ENCODE assay signal across 14 cellular contexts in the genomic region with DNA sequence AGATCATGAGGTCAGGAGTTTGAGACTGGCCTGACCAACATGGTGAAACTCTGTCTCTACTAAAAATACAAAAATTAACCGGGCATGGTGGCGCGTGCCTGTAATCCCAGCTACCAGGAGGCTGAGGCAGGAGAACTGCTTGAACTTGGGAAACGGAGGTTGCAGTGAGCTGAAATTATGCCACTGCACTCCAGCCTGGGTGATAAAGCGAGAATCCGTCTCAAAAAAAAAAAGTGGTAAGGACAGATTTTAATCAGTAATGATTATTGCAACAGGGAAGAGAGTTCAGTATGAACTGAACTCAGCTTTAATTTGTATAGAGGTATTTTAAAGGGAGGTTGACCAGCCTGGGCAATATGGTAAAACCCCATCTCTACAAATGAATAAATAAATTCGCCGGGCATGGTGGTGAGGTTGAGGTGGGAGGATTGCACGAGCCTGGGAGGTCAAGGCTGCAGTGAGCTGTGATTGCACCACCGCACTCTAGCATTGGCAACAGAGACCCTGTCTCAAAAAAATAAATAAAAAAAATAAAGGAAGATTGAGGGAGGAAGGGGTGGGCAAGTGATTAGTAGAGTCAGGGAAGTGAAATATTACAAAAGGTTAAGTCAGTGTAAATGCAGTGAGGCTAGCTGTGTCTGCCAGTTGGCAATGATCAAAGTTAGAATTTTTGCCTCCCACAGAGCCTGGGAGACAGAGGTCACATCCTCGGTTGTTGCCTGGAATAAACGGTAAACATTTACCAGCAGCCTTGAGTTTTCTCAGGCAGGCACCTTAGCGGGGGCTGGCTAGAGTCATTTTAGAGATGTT. TPM values are rescaled to one million over a fixed set of nuclear protein-coding genes. Genes with fewer than 3 reads are reported as not detected.
DNase-seq lines count a peak whose midpoint lies in the region; ATAC-seq and TF ChIP-seq lines count a peak whose summit lies in the region.
"Had no signal": no experiment of that assay in that cellular context is flagged by ENCODE, and none has a peak within 500 bp of the region (broad histone marks: within the 10 kb centered on the region; RNA-seq: fewer than 3 reads in every experiment).

No MANE protein-coding gene starts in this region.

- no peaks in the 10 kb centered on the region; the same call in 1 of the 2 replicates for H3K9me1 ChIP-seq in IMR-90 (ENCODE audit: insufficient read depth, low read length)

- intact Hi-C loops in IMR-90 (cut with micrococcal nuclease) (no loop called here), colonic mucosa (cut with DNase I) (no loop called here), psoas muscle (cut with DNase I) (no loop called here)

- H3K4me3 ChIP-seq in BLaER1 treated with 17β-estradiol and CSF1 and Interleukin-3, amounts not matched to agents 10 nM and 100 nM: no peak overlapping the region
- H3K4me3 ChIP-seq in IMR-90 (ENCODE audit: insufficient read depth, low read depth, low read length): no peak overlapping the region
- no peak overlapping the region for H3K4me3 ChIP-seq in colonic mucosa
- H3K4me3 ChIP-seq in psoas muscle: no peak overlapping the region
- H3K4me3 ChIP-seq: suprapubic skin had no signal

- no peak overlapping the region for H2AFZ ChIP-seq in IMR-90 (replicated peaks; ENCODE audit: low read length, poor library complexity)

- no peak overlapping the region for H2BK5ac ChIP-seq in IMR-90 (ENCODE audit: low read depth, low read length, poor library complexity, severe bottlenecking)

- no peak overlapping the region for H3K18ac ChIP-seq in IMR-90 (ENCODE audit: low read depth, low read length)

- CTCF ChIA-PET in IMR-90 (lab: Yijun Ruan, JAX): interaction anchor here (0.8 to 1.1 kb wide), 2 partner anchors 31 to 1058 kb away, joined by 3 read pairs; no protein-coding TSS in a partner anchor

- dilution Hi-C loops in IMR-90 (cut with HindIII; ENCODE audit: low sequenced_read_pairs, unreplicated experiment): no loop called here

- in situ Hi-C loops in IMR-90 (cut with MboI; ENCODE audit: low sequenced_read_pairs): no loop called here

- no peak overlapping the region for H2BK120ac ChIP-seq in IMR-90 (ENCODE audit: low read depth, low read length)

- H3K27me3 ChIP-seq in BLaER1 treated with 17β-estradiol and CSF1 and Interleukin-3, amounts not matched to agents 10 nM and 100 nM: no peaks in the 10 kb centered on the region
- no peaks in the 10 kb centered on the region for H3K27me3 ChIP-seq in IMR-90 (ENCODE audit: control insufficient read depth, insufficient read depth, low read length)
- H3K27me3 ChIP-seq in colonic mucosa: no peaks in the 10 kb centered on the region
- no peaks in the 10 kb centered on the region for H3K27me3 ChIP-seq in psoas muscle (ENCODE audit: insufficient read depth in 3 of 3, low read length in 2 of 3)
- H3K27me3 ChIP-seq: suprapubic skin had no signal

- ATAC-seq in IMR-90 (ENCODE audit: low read depth) (0 out of 2 replicates have a peak, but pooled peaks have one; percentile 7), HG02870 (IDR thresholded peaks at IDR 0.05; ENCODE audit: unreplicated experiment) (no peak), psoas muscle (no peak)
- ATAC-seq: activated CD4-positive, alpha-beta T cell treated with anti-CD3 and anti-CD28 coated beads for 36 hours; CD8-positive, alpha-beta T cell had no signal

- H3K4me1 ChIP-seq in BLaER1 treated with 17β-estradiol and CSF1 and Interleukin-3, amounts not matched to agents 10 nM and 100 nM: peaks cover 53 to 82% (median 63%) of the 10 kb centered on the region in 10 experiments
- H3K4me1 ChIP-seq in IMR-90 (ENCODE audit: control insufficient read depth, insufficient read depth, low read length) (peaks cover 2% of the 10 kb centered on the region; the same call in 1 of the 2 replicates), colonic mucosa (no peaks in the 10 kb centered on the region), psoas muscle (peaks cover 9% of the 10 kb centered on the region)

- H3K27ac ChIP-seq in BLaER1 treated with 17β-estradiol and CSF1 and Interleukin-3, amounts not matched to agents 10 nM and 100 nM: peak overlapping the region; percentile 21 to 98 (median 83); a peak in 21 of 22 replicates
- H3K27ac ChIP-seq in IMR-90 (ENCODE audit: insufficient read depth, low read length) (no peak overlapping the region), colonic mucosa (peak overlapping the region; percentile 7), psoas muscle (no peak overlapping the region)
- H3K27ac ChIP-seq: suprapubic skin had no signal

- no peak overlapping the region for H2BK15ac ChIP-seq in IMR-90 (ENCODE audit: low read depth, low read length)

- BruUV-seq in IMR-90 (replicated peaks; lab: Mats Ljungman, UMichigan): no TSS peak

- no peak overlapping the region for H3K4ac ChIP-seq in IMR-90 (ENCODE audit: low read depth, low read length)

- H3K36me3 ChIP-seq in BLaER1 treated with 17β-estradiol and CSF1 and Interleukin-3, amounts not matched to agents 10 nM and 100 nM: peaks cover 6 to 29% (median 16%) of the 10 kb centered on the region in 11 experiments; a peak in 18 of 22 replicates
- H3K36me3 ChIP-seq in IMR-90 (ENCODE audit: control insufficient read depth, insufficient read depth, low read length) (peaks cover 17% of the 10 kb centered on the region), colonic mucosa (no peaks in the 10 kb centered on the region), psoas muscle (ENCODE audit: insufficient read depth in 1 of 2, low read depth in 1 of 2) (peaks cover 0 to 23% of the 10 kb centered on the region in 2 donors)

- H3K56ac ChIP-seq in IMR-90 (ENCODE audit: extremely low read depth, insufficient read depth, low read length): no peak overlapping the region

- peak overlapping the region in 10 of 11 experiments; percentile 5 to 71 (median 65); a peak in 17 of 22 replicates for H3K9ac ChIP-seq in BLaER1 treated with 17β-estradiol and CSF1 and Interleukin-3, amounts not matched to agents 10 nM and 100 nM
- H3K9ac ChIP-seq in IMR-90 (ENCODE audit: low read depth, low read length) (no peak overlapping the region), colonic mucosa (ENCODE audit: low read depth in 2 of 2, low read length in 2 of 2) (peak overlapping the region in 1 of 2 donors; percentile 34)

- H2AK9ac ChIP-seq in IMR-90 (replicated peaks; ENCODE audit: low read depth, low read length, poor library complexity): no peak overlapping the region

- peaks cover 0 to 26% (median 0%) of the 10 kb centered on the region in 11 experiments; a peak in 6 of 22 replicates for H4K20me1 ChIP-seq in BLaER1 treated with 17β-estradiol and CSF1 and Interleukin-3, amounts not matched to agents 10 nM and 100 nM
- H4K20me1 ChIP-seq in IMR-90 (ENCODE audit: insufficient read depth, low read length): no peaks in the 10 kb centered on the region

- DNase-seq in IMR-90 (peak; percentile 29), colonic mucosa (no peak), myocyte (ENCODE audit: low read depth) (peak; percentile 51), HT-29 (ENCODE audit: low spot score) (no peak), LoVo (ENCODE audit: low spot score) (no peak), psoas muscle (no peak)
- DNase-seq: activated CD4-positive, alpha-beta T cell treated with anti-CD3 and anti-CD28 coated beads for 36 hours; CD8-positive, alpha-beta T cell; NCI-H1048; SHP77; stimulated activated CD4-positive, alpha-beta T cell treated with anti-CD3 and anti-CD28 coated beads, Interleukin-2, amount 100 ng/mL, for 48 hours had no signal

- peak overlapping the region; percentile 17 to 86 (median 56); a peak in 20 of 22 replicates for H3K4me2 ChIP-seq in BLaER1 treated with 17β-estradiol and CSF1 and Interleukin-3, amounts not matched to agents 10 nM and 100 nM
- H3K4me2 ChIP-seq in IMR-90 (ENCODE audit: low read depth, low read length): no peak overlapping the region

- TF ChIP-seq POLR2A in IMR-90 (IDR thresholded peaks at IDR 0.05; ENCODE audit: low read depth, low read length): no peak

- H4K8ac ChIP-seq in IMR-90 (ENCODE audit: low read depth in 2 of 2, low read length in 2 of 2): 0 out of 4 replicates have a peak overlapping the region, but pooled peaks of 1 of the 2 experiments have one; percentile 2

- H2BK20ac ChIP-seq in IMR-90 (ENCODE audit: low read depth, low read length): no peak overlapping the region

- TF ChIP-seq CTCF in IMR-90 (conservative IDR thresholded peaks at IDR 0.05; ENCODE audit: low read depth, low read length): no peak
- no peak for TF ChIP-seq CTCF in colonic mucosa (IDR thresholded peaks at IDR 0.05)
- TF ChIP-seq CTCF in psoas muscle (IDR thresholded peaks at IDR 0.05): no peak

- H3K23ac ChIP-seq in IMR-90 (ENCODE audit: low read depth, low read length): no peak overlapping the region

- POLR2A ChIA-PET in IMR-90 (lab: Charles Lee; ENCODE audit: unreplicated experiment): no interaction called here

- WGBS in IMR-90 (ENCODE audit: extremely low coverage in 2 of 2, insufficient read length in 1 of 2), 2 experiments: 100% methylated on average over 1 of the region's 13 CpGs; no CpG with 5 or more reads in 1 of the 2 experiments
- 72 to 76% (median 75%) methylated on average over 13 of the region's 13 CpGs for WGBS in psoas muscle, 3 donors

- no peak overlapping the region for H3K14ac ChIP-seq in IMR-90 (replicated peaks; ENCODE audit: low read depth, low read length)

- no peak overlapping the region for H4K91ac ChIP-seq in IMR-90 (ENCODE audit: insufficient read depth, low read depth, low read length)

- TF ChIP-seq RAD21 in IMR-90 (IDR thresholded peaks at IDR 0.05; ENCODE audit: low read length): no peak

- no peaks in the 10 kb centered on the region for H3K9me3 ChIP-seq in BLaER1 treated with 17β-estradiol and CSF1 and Interleukin-3, amounts not matched to agents 10 nM and 100 nM (replicated peaks in 1 of 11)
- H3K9me3 ChIP-seq in IMR-90 (ENCODE audit: control insufficient read depth, insufficient read depth, low read length) (no peaks in the 10 kb centered on the region), colonic mucosa (no peaks in the 10 kb centered on the region), psoas muscle (no peaks in the 10 kb centered on the region)
- H3K9me3 ChIP-seq: suprapubic skin had no signal

- H4K5ac ChIP-seq in IMR-90 (ENCODE audit: low read depth, low read length): no peak overlapping the region

- H3K79me1 ChIP-seq in IMR-90 (ENCODE audit: low read depth in 1 of 2, low read length in 2 of 2): peaks cover 12 to 16% of the 10 kb centered on the region in 2 experiments

- H2AK5ac ChIP-seq in IMR-90 (ENCODE audit: low read depth, low read length): no peak overlapping the region

RNA-seq across cellular contexts. Expression of gene MCM5, which starts 2.6 kb away (rescaled TPM):
- 53.6 and 58.6 TPM in 2 replicates for total RNA-seq in IMR-90 (2012; rRNA removed)
- 43.0 and 44.3 TPM in 2 replicates for polyA plus RNA-seq in IMR-90 (2012; rRNA removed)
- polyA plus RNA-seq in IMR-90 (2012; cell fraction: cytosol; rRNA removed): 24.6 and 31.4 TPM in 2 replicates
- polyA plus RNA-seq in IMR-90 (2012; cell fraction: nucleus; rRNA removed; ENCODE audit: low replicate concordance): 29.3 and 58.8 TPM in 2 replicates
- total RNA-seq in colonic mucosa: 100 to 1,000 TPM in 1 of 2 donors, 10 to 100 TPM in 1; 33.0 to 120 TPM
- total RNA-seq in myocyte: 5.4 and 12.1 TPM in 2 replicates
- 5.0 TPM for polyA plus RNA-seq in myocyte (2012)
- total RNA-seq in HT-29 (2014; rRNA removed; shearing (Covaris generic)): 154 and 155 TPM in 2 replicates
- total RNA-seq in psoas muscle: 10 to 100 TPM in 3 of 4 donors, 1 to 10 TPM in 1; 9.1 to 13.6 (median 10.9) TPM
- polyA plus RNA-seq in psoas muscle: 1 to 10 TPM; 6.4 to 7.3 (median 6.9) TPM

RNA-seq across cellular contexts. Expression of gene HMOX1, which starts 16.4 kb away (rescaled TPM):
- total RNA-seq in IMR-90 (2012; rRNA removed) (16.4 and 23.1 TPM in 2 replicates), colonic mucosa (10 to 100 TPM; 31.0 to 50.3 TPM), myocyte (35.8 and 60.0 TPM in 2 replicates), psoas muscle (100 to 1,000 TPM in 1 of 4 donors, 10 to 100 TPM in 3; 23.7 to 238 (median 50.5) TPM)
- polyA plus RNA-seq in IMR-90 (2012; rRNA removed) (49.9 and 50.5 TPM in 2 replicates), psoas muscle (100 to 1,000 TPM in 2 of 3 donors, 10 to 100 TPM in 1; 20.5 to 249 (median 167) TPM)
- polyA plus RNA-seq in IMR-90 (2012; cell fraction: cytosol; rRNA removed): 82.4 and 91.3 TPM in 2 replicates
- polyA plus RNA-seq in IMR-90 (2012; cell fraction: nucleus; rRNA removed; ENCODE audit: low replicate concordance): 45.0 and 48.2 TPM in 2 replicates
- 20.2 TPM for polyA plus RNA-seq in myocyte (2012)
- 14.9 and 21.6 TPM in 2 replicates for total RNA-seq in HT-29 (2014; rRNA removed; shearing (Covaris generic))

Comparison
In these comparisons a context has a peak if more than half of its experiments do, and no peak if none do; other contexts are left out.
1. H3K27ac ChIP-seq: peak in BLaER1 treated with 17β-estradiol and CSF1 and Interleukin-3, amounts not matched to agents 10 nM and 100 nM (11 of 11) and colonic mucosa (single experiment); none in IMR-90 (single experiment) and psoas muscle (single experiment).
2. DNase-seq: peak in IMR-90 (single experiment) and myocyte (single experiment); none in colonic mucosa (single experiment), HT-29 (single experiment), LoVo (single experiment) and psoas muscle (0 of 2).